Comparison of ENCODE assay signal across 9 cellular contexts in the genomic region with DNA sequence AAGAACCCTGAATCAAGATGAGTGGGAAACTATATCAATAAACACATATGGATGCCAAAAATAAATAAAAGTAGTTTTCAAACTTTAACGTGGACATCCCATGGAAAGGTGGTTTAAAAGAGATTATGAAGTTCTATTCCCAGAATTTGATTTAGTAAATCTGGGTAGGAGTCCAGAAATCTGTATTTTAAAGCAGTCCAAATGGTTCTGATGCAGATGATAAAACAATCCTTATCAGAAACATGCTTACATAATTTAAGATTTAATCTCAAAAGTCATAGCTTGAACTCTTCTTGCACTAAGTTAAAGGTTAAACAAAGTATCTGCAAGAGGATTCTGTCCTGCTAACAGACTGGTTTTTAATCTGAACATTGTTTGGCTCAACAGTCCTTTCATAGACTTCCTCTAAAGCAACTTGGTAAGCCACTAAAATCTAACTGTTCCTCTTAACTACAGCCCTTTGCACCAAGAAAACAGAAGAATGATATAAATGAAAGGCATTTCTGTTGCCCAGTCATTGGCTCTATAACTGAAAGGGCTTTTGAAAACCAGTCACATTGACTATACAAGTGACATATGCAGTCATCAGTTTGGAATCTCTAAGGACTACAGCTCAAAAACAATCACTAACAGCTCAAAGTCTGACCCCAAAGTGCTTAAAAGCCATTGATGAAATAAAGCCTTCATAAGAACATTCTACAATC. TPM values are rescaled to one million over a fixed set of nuclear protein-coding genes. Genes with fewer than 3 reads are reported as not detected.
DNase-seq lines count a peak whose midpoint lies in the region; ATAC-seq and TF ChIP-seq lines count a peak whose summit lies in the region.
"Had no signal": no experiment of that assay in that cellular context is flagged by ENCODE, and none has a peak within 500 bp of the region (broad histone marks: within the 10 kb centered on the region; RNA-seq: fewer than 3 reads in every experiment).

No MANE protein-coding gene starts in this region.

- DNase-seq in breast epithelium (ENCODE audit: low spot score in 2 of 2) (no peak), MCF 10A (ENCODE audit: unreplicated experiment) (no peak), chondrocyte (ENCODE audit: low spot score) (no peak), lower lobe of right lung (no peak), vagina (ENCODE audit: extremely low spot score in 2 of 2) (no peak), lower leg skin (ENCODE audit: low spot score in 2 of 2) (no peak)
- DNase-seq in activated CD8-positive, alpha-beta memory T cell treated with anti-CD3 and anti-CD28 coated beads for 24 hours: no peak
- DNase-seq: NCI-H187 treated with DMSO at 0.1 percent for 48 hours had no signal

- CTCF ChIA-PET in MCF 10A (lab: Yijun Ruan, JAX): no interaction called here

- POLR2A ChIA-PET in MCF 10A (lab: Yijun Ruan, JAX): interaction anchor here (0.7 to 1.2 kb wide), 3 partner anchors 8 to 147 kb away, joined by 3 to 5 read pairs (median 3); no protein-coding TSS in a partner anchor

- 5% methylated on average over 1 of the region's 1 CpG for WGBS in lower leg skin, 2 donors

- H3K4me1 ChIP-seq in breast epithelium (peaks cover 5 to 10% of the 10 kb centered on the region in 2 donors), lower lobe of right lung (peaks cover 30% of the 10 kb centered on the region), vagina (peaks cover 33% of the 10 kb centered on the region)

- H3K9me3 ChIP-seq in breast epithelium (no peaks in the 10 kb centered on the region), lower lobe of right lung (no peaks in the 10 kb centered on the region), vagina (no peaks in the 10 kb centered on the region)

- H3K27ac ChIP-seq in breast epithelium (peak overlapping the region; percentile 56 to 68), lower lobe of right lung (peak overlapping the region; percentile 61), vagina (peak overlapping the region; percentile 25)

- H3K4me3 Mint-ChIP-seq in MCF 10A (ENCODE audit: unreplicated experiment) (no peak overlapping the region), chondrocyte (ENCODE audit: unreplicated experiment) (no peak overlapping the region)

- TF ChIP-seq CTCF in breast epithelium (IDR thresholded peaks at IDR 0.05) (no peak), MCF 10A (IDR thresholded peaks at IDR 0.05; ENCODE audit: unreplicated experiment) (no peak), chondrocyte (IDR thresholded peaks at IDR 0.05) (no peak), lower lobe of right lung (IDR thresholded peaks at IDR 0.05) (no peak), vagina (IDR thresholded peaks at IDR 0.05) (no peak), lower leg skin (IDR thresholded peaks at IDR 0.05) (no peak)

- H3K36me3 Mint-ChIP-seq in MCF 10A (ENCODE audit: insufficient read depth, unreplicated experiment): peaks cover 13% of the 10 kb centered on the region
- no peaks in the 10 kb centered on the region for H3K36me3 Mint-ChIP-seq in chondrocyte (ENCODE audit: low read depth)

- TF ChIP-seq POLR2A in breast epithelium (IDR thresholded peaks at IDR 0.05) (no peak), vagina (IDR thresholded peaks at IDR 0.05) (no peak), lower leg skin (IDR thresholded peaks at IDR 0.05) (no peak)

- ATAC-seq in lower lobe of right lung (peak; percentile 64 to 84), HG02840 (IDR thresholded peaks at IDR 0.05; ENCODE audit: low FRiP score, unreplicated experiment) (no peak)

- H3K4me3 ChIP-seq in breast epithelium (no peak overlapping the region), lower lobe of right lung (no peak overlapping the region), vagina (no peak overlapping the region), lower leg skin (ENCODE audit: low read depth, poor library complexity, severe bottlenecking) (no peak overlapping the region)

- intact Hi-C loops in breast epithelium (cut with DNase I; ENCODE audit: low total_unique reads) (no loop called here), MCF 10A (cut with micrococcal nuclease) (no loop called here), lower lobe of right lung (cut with DNase I) (no loop called here), vagina (cut with DNase I) (no loop called here), lower leg skin (cut with DNase I; ENCODE audit: low total_unique reads) (no loop called here)

- H3K27ac Mint-ChIP-seq in MCF 10A (ENCODE audit: low read depth, unreplicated experiment) (no peak overlapping the region), chondrocyte (ENCODE audit: unreplicated experiment) (peak overlapping the region; percentile 94)

- BruUV-seq in MCF 10A (replicated peaks; lab: Mats Ljungman, UMichigan): no TSS peak

- peaks cover 23% of the 10 kb centered on the region for H3K4me1 Mint-ChIP-seq in MCF 10A (ENCODE audit: insufficient read depth, unreplicated experiment)
- H3K4me1 Mint-ChIP-seq in chondrocyte (ENCODE audit: low read depth): peaks cover 53% of the 10 kb centered on the region

- no peaks in the 10 kb centered on the region for H3K27me3 ChIP-seq in breast epithelium
- H3K27me3 ChIP-seq in lower lobe of right lung (ENCODE audit: low read depth): no peaks in the 10 kb centered on the region
- no peaks in the 10 kb centered on the region for H3K27me3 ChIP-seq in vagina

- H3K36me3 ChIP-seq in breast epithelium: no peaks in the 10 kb centered on the region
- H3K36me3 ChIP-seq in lower lobe of right lung: no peaks in the 10 kb centered on the region
- H3K36me3 ChIP-seq in vagina: no peaks in the 10 kb centered on the region

- H3K27me3 Mint-ChIP-seq in MCF 10A (ENCODE audit: insufficient read depth, unreplicated experiment): no peaks in the 10 kb centered on the region
- no peaks in the 10 kb centered on the region for H3K27me3 Mint-ChIP-seq in chondrocyte (ENCODE audit: low read depth)

- H3K9me3 Mint-ChIP-seq in MCF 10A (ENCODE audit: unreplicated experiment): no peaks in the 10 kb centered on the region
- no peaks in the 10 kb centered on the region for H3K9me3 Mint-ChIP-seq in chondrocyte (ENCODE audit: low read depth)

RNA-seq across cellular contexts. Expression of gene MAP4, which starts 23.4 kb away (rescaled TPM):
- total RNA-seq in breast epithelium (100 to 1,000 TPM in 1 of 3 donors, 10 to 100 TPM in 2; 72.0 to 167 (median 99.0) TPM), MCF 10A (2022) (217 and 260 TPM in 2 replicates), chondrocyte (376 to 414 TPM (median 401 TPM) in 3 replicates), lower lobe of right lung (166 TPM), vagina (142 TPM), lower leg skin (100 to 1,000 TPM; 102 to 161 (median 126) TPM)
